ENCODE assay signal across 19 cellular contexts in genomic region chr14:43647302-43647701, GRCh38.
DNase-seq lines count a peak whose midpoint lies in the region; ATAC-seq and TF ChIP-seq lines count a peak whose summit lies in the region.
"Had no signal": no experiment of that assay in that cellular context is flagged by ENCODE, and none has a peak within 500 bp of the region (broad histone marks: within the 10 kb centered on the region; RNA-seq: fewer than 3 reads in every experiment).

No MANE protein-coding gene starts in this region.

- no peak overlapping the region for H2AFZ ChIP-seq in OCI-LY1 (ENCODE audit: low read length)

- DNase-seq in A673 (ENCODE audit: low spot score) (peak; percentile 35), ELF-1 (ENCODE audit: low read depth, low spot score) (peak; percentile 4), fibroblast of pulmonary artery (ENCODE audit: low read depth) (peak; percentile 8), type B pancreatic cell (ENCODE audit: extremely low spot score, unreplicated experiment) (no peak), tibial artery (no peak), AML-193 (lab: John Stamatoyannopoulos, UW) (no peak)
- DNase-seq in stimulated activated naive CD8-positive, alpha-beta T cell treated with anti-CD3 and anti-CD28 coated beads, Interleukin-15, Interleukin-2, amounts not matched to agents 100 U/mL and 50 U/mL, for 24 hours, result no peak
- DNase-seq: activated CD4-positive, CD25-positive, alpha-beta regulatory T cell; activated CD8-positive, alpha-beta memory T cell treated with anti-CD3 and anti-CD28 coated beads for 24 hours; heart right ventricle; NCI-H187; occipital lobe; retina; substantia nigra; T-helper 17 cell had no signal

- POLR2A ChIA-PET in A673 (lab: Charles Lee; ENCODE audit: low non-redundant PET), result no interaction called here

- peak; percentile 44 for TF ChIP-seq CTCF in A673 (conservative IDR thresholded peaks at IDR 0.05; ENCODE audit: low read depth, low read length)
- peak; percentile 33; the same call in 1 of the 2 replicates for TF ChIP-seq CTCF in OCI-LY1 (IDR thresholded peaks at IDR 0.05; ENCODE audit: low read length)
- peak; percentile 26 for TF ChIP-seq CTCF in fibroblast of pulmonary artery (IDR thresholded peaks at IDR 0.05; ENCODE audit: low read length, missing control alignments)
- TF ChIP-seq CTCF in type B pancreatic cell (conservative IDR thresholded peaks at IDR 0.05), result no peak
- TF ChIP-seq CTCF in tibial artery (IDR thresholded peaks at IDR 0.05), result no peak

- BruUV-seq in A673 (replicated peaks; lab: Mats Ljungman, UMichigan), result no TSS peak

- H3K4me2 ChIP-seq in OCI-LY1 (ENCODE audit: low read length), result no peak overlapping the region

- H3K27ac Mint-ChIP-seq in type B pancreatic cell, result no peak overlapping the region
- H3K27ac Mint-ChIP-seq: activated naive CD8-positive, alpha-beta T cell; activated T-helper 1 cell treated with anti-CD3 and anti-CD28 coated beads, Interleukin-12 subunit alpha, Interleukin-12 subunit beta, Interleukin-2, Interleukin-4 antibody, amounts not matched to agents 30 ng/mL and 10 ng/mL and 1 ng/mL, durations not matched to agents 14 hours and 24 hours and 36 hours; T-helper 17 cell had no signal

- H3K4me3 ChIP-seq in A673 (ENCODE audit: low read depth, low read length, poor library complexity, severe bottlenecking) (no peak overlapping the region), OCI-LY1 (ENCODE audit: low read depth, low read length, poor library complexity, severe bottlenecking) (no peak overlapping the region), fibroblast of pulmonary artery (replicated peaks; ENCODE audit: low read depth, low read length) (no peak overlapping the region), tibial artery (no peak overlapping the region)
- H3K4me3 ChIP-seq: heart right ventricle, lung had no signal

- no peaks in the 10 kb centered on the region for H3K36me3 ChIP-seq in A673 (ENCODE audit: insufficient read depth, low read length, poor library complexity, severe bottlenecking)
- H3K36me3 ChIP-seq in OCI-LY1 (ENCODE audit: insufficient read depth, low read length), result no peaks in the 10 kb centered on the region
- no peaks in the 10 kb centered on the region for H3K36me3 ChIP-seq in tibial artery
- H3K36me3 ChIP-seq: heart right ventricle had no signal

- H3K9me2 ChIP-seq in OCI-LY1 (ENCODE audit: low read depth, low read length), result no peaks in the 10 kb centered on the region

- intact Hi-C loops in A673 (cut with micrococcal nuclease; ENCODE audit: unreplicated experiment) (no loop called here), tibial artery (cut with DNase I; ENCODE audit: low total_unique reads) (no loop called here)

- H3K9me3 ChIP-seq in A673 (ENCODE audit: low read depth, low read length, poor library complexity, severe bottlenecking) (no peaks in the 10 kb centered on the region), OCI-LY1 (ENCODE audit: low read length) (no peaks in the 10 kb centered on the region), tibial artery (no peaks in the 10 kb centered on the region)

- no peak overlapping the region for H3K27ac ChIP-seq in A673 (ENCODE audit: low read depth, low read length, poor library complexity, severe bottlenecking)
- H3K27ac ChIP-seq in OCI-LY1 (ENCODE audit: low read depth, low read length, poor library complexity, severe bottlenecking), result no peak overlapping the region
- H3K27ac ChIP-seq in tibial artery, result no peak overlapping the region
- H3K27ac ChIP-seq: heart right ventricle had no signal

- H3K9ac ChIP-seq in OCI-LY1 (ENCODE audit: low read length), result no peak overlapping the region

- no peak overlapping the region for H3K4me3 Mint-ChIP-seq in type B pancreatic cell
- H3K4me3 Mint-ChIP-seq: activated naive CD8-positive, alpha-beta T cell; activated T-helper 1 cell treated with anti-CD3 and anti-CD28 coated beads, Interleukin-12 subunit alpha, Interleukin-12 subunit beta, Interleukin-2, Interleukin-4 antibody, amounts not matched to agents 30 ng/mL and 10 ng/mL and 1 ng/mL, durations not matched to agents 14 hours and 24 hours and 36 hours; T-helper 17 cell had no signal

- ATAC-seq in stimulated activated naive CD8-positive, alpha-beta T cell treated with anti-CD3 and anti-CD28 coated beads, Interleukin-15, Interleukin-2, amounts not matched to agents 100 U/mL and 50 U/mL, for 24 hours, result no peak
- ATAC-seq: heart right ventricle, T-helper 17 cell had no signal

- no peaks in the 10 kb centered on the region for H3K27me3 Mint-ChIP-seq in type B pancreatic cell
- H3K27me3 Mint-ChIP-seq: activated naive CD8-positive, alpha-beta T cell; T-helper 17 cell had no signal

- H3K9me3 Mint-ChIP-seq in type B pancreatic cell, result peaks cover 6% of the 10 kb centered on the region

- CTCF ChIA-PET in A673 (lab: Charles Lee), result no interaction called here

- H4K20me1 ChIP-seq in OCI-LY1 (ENCODE audit: insufficient read depth, low read length), result no peaks in the 10 kb centered on the region

- H3K79me2 ChIP-seq in OCI-LY1 (ENCODE audit: insufficient read depth, low read length), result no peaks in the 10 kb centered on the region

- H3K36me3 Mint-ChIP-seq in type B pancreatic cell, result no peaks in the 10 kb centered on the region

- H3K27me3 ChIP-seq in A673 (replicated peaks; ENCODE audit: insufficient read depth, low read depth, low read length, poor library complexity) (no peaks in the 10 kb centered on the region), OCI-LY1 (ENCODE audit: insufficient read depth, low read length) (no peaks in the 10 kb centered on the region), tibial artery (no peaks in the 10 kb centered on the region)
- H3K27me3 ChIP-seq: heart right ventricle had no signal

- H3K4me1 Mint-ChIP-seq in type B pancreatic cell (ENCODE audit: unreplicated experiment), result no peaks in the 10 kb centered on the region
- H3K4me1 Mint-ChIP-seq: T-helper 17 cell had no signal

- no peaks in the 10 kb centered on the region for H3F3A ChIP-seq in OCI-LY1 (ENCODE audit: insufficient read depth, low read length)

- no peaks in the 10 kb centered on the region for H3K4me1 ChIP-seq in A673 (ENCODE audit: insufficient read depth, low read length, poor library complexity, severe bottlenecking)
- H3K4me1 ChIP-seq in OCI-LY1 (ENCODE audit: insufficient read depth, low read length, severe bottlenecking), result peaks cover 8% of the 10 kb centered on the region
- H3K4me1 ChIP-seq in tibial artery, result no peaks in the 10 kb centered on the region
- H3K4me1 ChIP-seq: heart right ventricle had no signal

Comparison
In these comparisons a context has a peak if more than half of its experiments do, and no peak if none do; other contexts are left out.
1. DNase-seq: peak in A673 (single experiment), ELF-1 (single experiment) and fibroblast of pulmonary artery (single experiment); none in type B pancreatic cell (single experiment), tibial artery (0 of 2), AML-193 (0 of 2) and stimulated activated naive CD8-positive, alpha-beta T cell treated with anti-CD3 and anti-CD28 coated beads, Interleukin-15, Interleukin-2, amounts not matched to agents 100 U/mL and 50 U/mL, for 24 hours (single experiment).
2. CTCF ChIP-seq: peak in A673 (single experiment), OCI-LY1 (single experiment) and fibroblast of pulmonary artery (single experiment); none in type B pancreatic cell (single experiment) and tibial artery (0 of 2).